Comparison of ENCODE assay signal across 1 cellular context in genomic region chr18:23668731-23669130, GRCh38.
TF ChIP-seq lines count a peak whose summit lies in the region.

No MANE protein-coding gene starts in this region.

TF ChIP-seq in H1, 55 proteins besides CTCF, POLR2A, EP300 and RAD21:
- TF ChIP-seq CEBPB (IDR thresholded peaks at IDR 0.05; ENCODE audit: low read depth, low read length) (no peak), NANOG (IDR thresholded peaks at IDR 0.05; ENCODE audit: insufficient read depth, low read depth, low read length, poor library complexity, severe bottlenecking) (peak; percentile 26)
TF ChIP-seq in H1: peak in this region for 1.
